1 cellular context compared by ENCODE assay signal in the genomic region with DNA sequence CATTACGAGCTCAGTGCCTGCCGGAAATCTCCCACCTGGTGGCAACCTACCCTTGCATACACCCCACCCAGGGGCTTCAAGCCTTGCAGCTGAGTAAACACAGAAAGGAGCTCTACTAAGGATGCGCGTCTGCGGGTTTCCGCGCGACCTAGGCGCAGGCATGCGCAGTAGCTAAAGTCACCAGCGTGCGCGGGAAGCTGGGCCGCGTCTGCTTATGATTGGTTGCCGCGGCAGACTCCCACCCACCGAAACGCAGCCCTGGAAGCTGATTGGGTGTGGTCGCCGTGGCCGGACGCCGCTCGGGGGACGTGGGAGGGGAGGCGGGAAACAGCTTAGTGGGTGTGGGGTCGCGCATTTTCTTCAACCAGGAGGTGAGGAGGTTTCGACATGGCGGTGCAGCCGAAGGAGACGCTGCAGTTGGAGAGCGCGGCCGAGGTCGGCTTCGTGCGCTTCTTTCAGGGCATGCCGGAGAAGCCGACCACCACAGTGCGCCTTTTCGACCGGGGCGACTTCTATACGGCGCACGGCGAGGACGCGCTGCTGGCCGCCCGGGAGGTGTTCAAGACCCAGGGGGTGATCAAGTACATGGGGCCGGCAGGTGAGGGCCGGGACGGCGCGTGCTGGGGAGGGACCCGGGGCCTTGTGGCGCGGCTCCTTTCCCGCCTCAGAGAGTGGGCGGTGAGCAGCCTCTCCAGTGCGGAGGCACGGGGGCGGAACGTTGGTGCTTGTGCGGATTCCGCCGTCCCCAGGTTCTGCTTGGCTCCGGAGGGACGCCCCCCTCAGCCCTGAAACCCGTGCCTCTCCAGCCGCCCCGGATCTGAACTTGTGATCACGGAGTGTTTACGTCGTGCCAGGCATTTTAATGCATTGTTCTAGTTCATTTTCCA.
TF ChIP-seq lines count a peak whose summit lies in the region.

TSS of gene MSH2 (plus strand) at position 352 of the 887 bp plus-strand sequence. CDS start at position 388, 36 bp downstream.

TF ChIP-seq in GM12878, 131 proteins besides CTCF, POLR2A, EP300 and RAD21 (continued from another document and continues in another):
- TF ChIP-seq SUZ12 (IDR thresholded peaks at IDR 0.05; ENCODE audit: unreplicated experiment) (no peak), ZSCAN29 (IDR thresholded peaks at IDR 0.05) (no peak), ATF7 (IDR thresholded peaks at IDR 0.05; ENCODE audit: low read depth) (no peak), SPI1 (IDR thresholded peaks at IDR 0.05; ENCODE audit: borderline replicate concordance, insufficient read depth, low read depth, low read length) (no peak), TBL1XR1 (IDR thresholded peaks at IDR 0.05; ENCODE audit: low read depth, low read length) (no peak), ZNF217 (IDR thresholded peaks at IDR 0.05) (no peak), TCF3 (IDR thresholded peaks at IDR 0.05; ENCODE audit: borderline replicate concordance, insufficient read depth, low read depth, low read length) (no peak), IKZF2 (IDR thresholded peaks at IDR 0.05) (peak; percentile 28 to 54; a peak in 2 of 4 replicates), CHD4 (IDR thresholded peaks at IDR 0.05) (no peak), POU2F2 (IDR thresholded peaks at IDR 0.05; ENCODE audit: borderline replicate concordance, low read depth, low read length) (peak; percentile 20; the same call in 1 of the 3 replicates), FOXK2 (IDR thresholded peaks at IDR 0.05) (peak; percentile 52; the same call in 1 of the 2 replicates), NR2F1 (conservative IDR thresholded peaks at IDR 0.05) (no peak), ZBTB33 (IDR thresholded peaks at IDR 0.05) (no peak), NR2C2 (IDR thresholded peaks at IDR 0.05; ENCODE audit: borderline replicate concordance, control insufficient read depth, insufficient read length, low read depth) (no peak), HDAC2 (IDR thresholded peaks at IDR 0.05) (no peak), GABPA (IDR thresholded peaks at IDR 0.05; ENCODE audit: low read depth) (no peak), BCL11A (IDR thresholded peaks at IDR 0.05; ENCODE audit: low read depth, low read length) (no peak), ZNF622 (IDR thresholded peaks at IDR 0.05) (no peak), FOXM1 (IDR thresholded peaks at IDR 0.05; ENCODE audit: low read depth, low read length) (peak; percentile 25; the same call in 1 of the 2 replicates), WRNIP1 (IDR thresholded peaks at IDR 0.05; ENCODE audit: borderline replicate concordance, low read depth, low read length) (no peak), RFX5 (IDR thresholded peaks at IDR 0.05; ENCODE audit: low read depth, low read length) (peak; percentile 82), IRF3 (IDR thresholded peaks at IDR 0.05) (peak; percentile 89), IRF5 (IDR thresholded peaks at IDR 0.05; ENCODE audit: borderline replicate concordance) (no peak), ZBTB40 (IDR thresholded peaks at IDR 0.05; ENCODE audit: borderline replicate concordance) (peak; percentile 17; the same call in 1 of the 2 replicates), ZNF274 (IDR thresholded peaks at IDR 0.05; ENCODE audit: insufficient read depth, insufficient read length) (no peak), FOS (IDR thresholded peaks at IDR 0.05; ENCODE audit: borderline replicate concordance, extremely low read depth, insufficient read length) (peak; percentile 73), NRF1 (conservative IDR thresholded peaks at IDR 0.05; ENCODE audit: low read depth, low read length) (peak; percentile 78), TCF12 (IDR thresholded peaks at IDR 0.05; ENCODE audit: low read depth, low read length) (no peak), JUND (IDR thresholded peaks at IDR 0.05; ENCODE audit: low read depth, low read length) (no peak), CHD2 (IDR thresholded peaks at IDR 0.05; ENCODE audit: borderline replicate concordance, low read depth, low read length) (peak; percentile 90), CREM (IDR thresholded peaks at IDR 0.05; ENCODE audit: low read depth) (peak; percentile 66; the same call in 1 of the 2 replicates), MEF2B (IDR thresholded peaks at IDR 0.05; ENCODE audit: partially characterized antibody, poor library complexity, severe bottlenecking) (peak; percentile 43), PML (IDR thresholded peaks at IDR 0.05; ENCODE audit: low read length) (peak; percentile 82), NFIC (IDR thresholded peaks at IDR 0.05; ENCODE audit: low read depth, low read length) (no peak), PAX5 (IDR thresholded peaks at IDR 0.05; ENCODE audit: borderline replicate concordance, low read depth, low read length) (peak; percentile 92), E4F1 (IDR thresholded peaks at IDR 0.05; ENCODE audit: borderline replicate concordance, partially characterized antibody) (no peak), NBN (IDR thresholded peaks at IDR 0.05) (0 out of 2 replicates have a peak, but pooled peaks have one; percentile 13), ZNF384 (IDR thresholded peaks at IDR 0.05; ENCODE audit: borderline replicate concordance, low read depth, low read length) (peak; percentile 23; the same call in 1 of the 2 replicates), MEF2A (IDR thresholded peaks at IDR 0.05; ENCODE audit: insufficient read depth, low read depth, low read length) (no peak), MYB (IDR thresholded peaks at IDR 0.05; ENCODE audit: borderline replicate concordance, low read depth, low read length) (no peak), BMI1 (IDR thresholded peaks at IDR 0.05; ENCODE audit: borderline replicate concordance) (no peak), STAT3 (IDR thresholded peaks at IDR 0.05; ENCODE audit: low read depth, low read length) (no peak), POLR2AphosphoS5 (IDR thresholded peaks at IDR 0.05; ENCODE audit: low read length) (peak; percentile 74), STAT1 (conservative IDR thresholded peaks at IDR 0.05) (no peak; the same call in 1 of the 2 replicates)
- TF ChIP-seq, protein P1, sequence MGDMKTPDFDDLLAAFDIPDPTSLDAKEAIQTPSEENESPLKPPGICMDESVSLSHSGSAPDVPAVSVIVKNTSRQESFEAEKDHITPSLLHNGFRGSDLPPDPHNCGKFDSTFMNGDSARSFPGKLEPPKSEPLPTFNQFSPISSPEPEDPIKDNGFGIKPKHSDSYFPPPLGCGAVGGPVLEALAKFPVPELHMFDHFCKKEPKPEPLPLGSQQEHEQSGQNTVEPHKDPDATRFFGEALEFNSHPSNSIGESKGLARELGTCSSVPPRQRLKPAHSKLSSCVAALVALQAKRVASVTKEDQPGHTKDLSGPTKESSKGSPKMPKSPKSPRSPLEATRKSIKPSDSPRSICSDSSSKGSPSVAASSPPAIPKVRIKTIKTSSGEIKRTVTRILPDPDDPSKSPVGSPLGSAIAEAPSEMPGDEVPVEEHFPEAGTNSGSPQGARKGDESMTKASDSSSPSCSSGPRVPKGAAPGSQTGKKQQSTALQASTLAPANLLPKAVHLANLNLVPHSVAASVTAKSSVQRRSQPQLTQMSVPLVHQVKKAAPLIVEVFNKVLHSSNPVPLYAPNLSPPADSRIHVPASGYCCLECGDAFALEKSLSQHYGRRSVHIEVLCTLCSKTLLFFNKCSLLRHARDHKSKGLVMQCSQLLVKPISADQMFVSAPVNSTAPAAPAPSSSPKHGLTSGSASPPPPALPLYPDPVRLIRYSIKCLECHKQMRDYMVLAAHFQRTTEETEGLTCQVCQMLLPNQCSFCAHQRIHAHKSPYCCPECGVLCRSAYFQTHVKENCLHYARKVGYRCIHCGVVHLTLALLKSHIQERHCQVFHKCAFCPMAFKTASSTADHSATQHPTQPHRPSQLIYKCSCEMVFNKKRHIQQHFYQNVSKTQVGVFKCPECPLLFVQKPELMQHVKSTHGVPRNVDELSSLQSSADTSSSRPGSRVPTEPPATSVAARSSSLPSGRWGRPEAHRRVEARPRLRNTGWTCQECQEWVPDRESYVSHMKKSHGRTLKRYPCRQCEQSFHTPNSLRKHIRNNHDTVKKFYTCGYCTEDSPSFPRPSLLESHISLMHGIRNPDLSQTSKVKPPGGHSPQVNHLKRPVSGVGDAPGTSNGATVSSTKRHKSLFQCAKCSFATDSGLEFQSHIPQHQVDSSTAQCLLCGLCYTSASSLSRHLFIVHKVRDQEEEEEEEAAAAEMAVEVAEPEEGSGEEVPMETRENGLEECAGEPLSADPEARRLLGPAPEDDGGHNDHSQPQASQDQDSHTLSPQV (IDR thresholded peaks at IDR 0.05): no peak
- TF ChIP-seq, protein P2, sequence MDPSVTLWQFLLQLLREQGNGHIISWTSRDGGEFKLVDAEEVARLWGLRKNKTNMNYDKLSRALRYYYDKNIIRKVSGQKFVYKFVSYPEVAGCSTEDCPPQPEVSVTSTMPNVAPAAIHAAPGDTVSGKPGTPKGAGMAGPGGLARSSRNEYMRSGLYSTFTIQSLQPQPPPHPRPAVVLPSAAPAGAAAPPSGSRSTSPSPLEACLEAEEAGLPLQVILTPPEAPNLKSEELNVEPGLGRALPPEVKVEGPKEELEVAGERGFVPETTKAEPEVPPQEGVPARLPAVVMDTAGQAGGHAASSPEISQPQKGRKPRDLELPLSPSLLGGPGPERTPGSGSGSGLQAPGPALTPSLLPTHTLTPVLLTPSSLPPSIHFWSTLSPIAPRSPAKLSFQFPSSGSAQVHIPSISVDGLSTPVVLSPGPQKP (IDR thresholded peaks at IDR 0.05; ENCODE audit: low read depth, low read length): no peak
